ENCODE assay signal across 1 cellular context in the genomic region with DNA sequence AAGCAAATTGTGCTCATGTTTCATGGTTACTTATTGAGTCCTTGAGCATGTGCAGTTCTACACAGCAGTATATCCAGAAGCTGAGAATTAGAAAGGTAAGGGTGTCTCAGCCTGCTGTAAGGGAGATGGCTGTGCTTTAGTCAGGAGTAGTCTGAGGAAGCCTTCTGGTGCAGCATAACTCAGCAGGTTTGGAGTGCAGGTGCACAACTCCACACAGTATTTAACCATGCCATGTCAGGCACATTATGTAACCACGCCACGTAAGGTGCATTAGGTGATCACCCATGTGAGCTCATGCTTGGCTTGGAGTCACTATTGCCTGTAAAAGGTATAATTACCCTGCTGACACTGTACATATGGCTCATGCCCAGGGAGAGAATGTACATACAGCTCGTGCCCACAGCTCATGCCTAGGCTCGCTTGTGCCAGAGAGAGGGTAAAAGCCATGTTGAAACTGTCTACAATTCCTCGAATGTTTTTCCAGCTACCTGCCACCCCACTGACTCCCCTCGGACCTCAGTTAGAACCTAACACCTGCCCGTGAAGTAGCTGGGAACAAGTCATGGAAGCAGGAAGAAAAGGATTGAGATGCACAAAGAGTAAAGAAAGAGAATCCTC.
TF ChIP-seq lines count a peak whose summit lies in the region.

No MANE protein-coding gene starts in this region.

TF ChIP-seq in H1, 55 proteins besides CTCF, POLR2A, EP300 and RAD21:
- TF ChIP-seq, protein P1, sequence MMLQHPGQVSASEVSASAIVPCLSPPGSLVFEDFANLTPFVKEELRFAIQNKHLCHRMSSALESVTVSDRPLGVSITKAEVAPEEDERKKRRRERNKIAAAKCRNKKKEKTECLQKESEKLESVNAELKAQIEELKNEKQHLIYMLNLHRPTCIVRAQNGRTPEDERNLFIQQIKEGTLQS (IDR thresholded peaks at IDR 0.05; ENCODE audit: insufficient read depth, low read depth, low read length), result no peak
- TF ChIP-seq FOSL1 (IDR thresholded peaks at IDR 0.05; ENCODE audit: insufficient read depth, low read depth, low read length), result no peak
- no peak for TF ChIP-seq HDAC6 (IDR thresholded peaks at IDR 0.05; ENCODE audit: low read depth, low read length)
- 0 out of 2 replicates have a peak, but pooled peaks have one; percentile 65 for TF ChIP-seq CBX5 (IDR thresholded peaks at IDR 0.05; ENCODE audit: low read depth, low read length)
- no peak for TF ChIP-seq SP2 (IDR thresholded peaks at IDR 0.05; ENCODE audit: low read length)
- TF ChIP-seq SIRT6 (IDR thresholded peaks at IDR 0.05; ENCODE audit: low read length), result no peak
- TF ChIP-seq YY1 (IDR thresholded peaks at IDR 0.05; ENCODE audit: low read depth, low read length), result peak; percentile 15; the same call in 1 of the 2 replicates
- TF ChIP-seq ASH2L (IDR thresholded peaks at IDR 0.05; ENCODE audit: low read length), result no peak
- no peak for TF ChIP-seq POU5F1 (IDR thresholded peaks at IDR 0.05; ENCODE audit: low read depth, low read length)
- no peak for TF ChIP-seq HDAC2 (IDR thresholded peaks at IDR 0.05; ENCODE audit: borderline replicate concordance in 1 of 2, low read depth in 2 of 2, low read length in 2 of 2)
- no peak for TF ChIP-seq EZH2 (IDR thresholded peaks at IDR 0.05; ENCODE audit: low read depth, low read length, severe bottlenecking)
- TF ChIP-seq BRCA1 (IDR thresholded peaks at IDR 0.05; ENCODE audit: low read depth, low read length), result no peak
- no peak for TF ChIP-seq JUND (IDR thresholded peaks at IDR 0.05; ENCODE audit: low read length)
- TF ChIP-seq CBX8 (IDR thresholded peaks at IDR 0.05; ENCODE audit: borderline replicate concordance, low read depth, low read length), result no peak
- no peak for TF ChIP-seq RNF2 (IDR thresholded peaks at IDR 0.05; ENCODE audit: borderline replicate concordance, low read depth, low read length, missing control alignments, poor library complexity, severe bottlenecking)
- no peak for TF ChIP-seq RFX5 (IDR thresholded peaks at IDR 0.05; ENCODE audit: borderline replicate concordance, low read depth, low read length)
